In the genomic region with DNA sequence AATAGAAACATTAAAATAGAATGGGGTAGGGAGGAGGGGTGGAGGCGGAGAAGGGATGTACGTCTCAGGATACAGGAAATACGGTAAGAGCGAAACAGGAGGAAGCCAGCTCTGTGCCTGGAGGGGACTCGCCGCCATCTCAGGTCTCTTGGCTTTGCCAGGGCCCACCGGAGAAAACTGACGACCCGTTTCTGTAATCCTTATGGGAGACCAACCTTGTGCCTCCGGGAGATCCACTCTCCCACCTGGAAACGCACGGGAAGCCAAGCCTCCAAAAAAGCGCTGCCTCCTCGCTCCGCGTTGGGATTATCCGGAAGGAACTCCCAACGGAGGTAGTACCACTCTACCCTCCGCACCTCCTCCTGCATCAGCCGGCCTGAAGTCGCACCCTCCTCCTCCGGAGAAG, we compare ENCODE assay signal across 8 cellular contexts. TPM values are rescaled to one million over a fixed set of nuclear protein-coding genes. Genes with fewer than 3 reads are reported as not detected.
DNase-seq lines count a peak whose midpoint lies in the region; ATAC-seq and TF ChIP-seq lines count a peak whose summit lies in the region.

A gene with protein sequence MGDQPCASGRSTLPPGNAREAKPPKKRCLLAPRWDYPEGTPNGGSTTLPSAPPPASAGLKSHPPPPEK (plus strand): TSS at position 92 of the 406 bp plus-strand sequence. CDS start 111 bp downstream, at position 203.

- ATAC-seq in GM18505 (IDR thresholded peaks at IDR 0.05; ENCODE audit: unreplicated experiment) (peak; percentile 74), HG02981 (IDR thresholded peaks at IDR 0.05; ENCODE audit: unreplicated experiment) (peak; percentile 74)

- DNase-seq in AG04449 (ENCODE audit: low read depth, low spot score) = no peak
- peak; percentile 54 for DNase-seq in NCI-H460 (ENCODE audit: extremely low read depth, low read depth)
- peak; percentile 20 for DNase-seq in activated CD4-positive, alpha-beta memory T cell treated with anti-CD3 and anti-CD28 coated beads, Interleukin-2, amount 10 ng/mL, durations not matched to agents 7 days and 5 days
- DNase-seq in epidermal melanocyte (ENCODE audit: insufficient read length, low spot score) = peak; percentile 16
- peak in 1 of 2 experiments; percentile 43 for DNase-seq in mesothelial cell of epicardium (ENCODE audit: low spot score in 2 of 2, unreplicated experiment in 2 of 2)
- peak; percentile 16 for DNase-seq in stromal cell of bone marrow (ENCODE audit: low read depth)

- POLR2A ChIA-PET in AG04449 (lab: Yijun Ruan, JAX) = no interaction called here
- POLR2A ChIA-PET in activated CD4-positive, alpha-beta memory T cell treated with anti-CD3 and anti-CD28 coated beads, Interleukin-2, amount 10 ng/mL, durations not matched to agents 7 days and 5 days (lab: Charles Lee) = interaction anchor here (1.5 to 2.1 kb wide), 2 partner anchors 364 to 447 kb away, joined by 4 to 7 read pairs; no protein-coding TSS in a partner anchor

- H3K36me3 Mint-ChIP-seq in activated CD4-positive, alpha-beta memory T cell treated with anti-CD3 and anti-CD28 coated beads, Interleukin-2, amount 10 ng/mL, durations not matched to agents 7 days and 5 days (ENCODE audit: low read depth) = peaks cover 5% of the 10 kb centered on the region
- H3K36me3 Mint-ChIP-seq in mesothelial cell of epicardium = no peaks in the 10 kb centered on the region

- peak within 1 kb of the TSS; percentile 73 for H3K27ac Mint-ChIP-seq in activated CD4-positive, alpha-beta memory T cell treated with anti-CD3 and anti-CD28 coated beads, Interleukin-2, amount 10 ng/mL, durations not matched to agents 7 days and 5 days
- peak within 1 kb of the TSS; percentile 94 for H3K27ac Mint-ChIP-seq in mesothelial cell of epicardium

- no peaks in the 10 kb centered on the region for H3K27me3 Mint-ChIP-seq in activated CD4-positive, alpha-beta memory T cell treated with anti-CD3 and anti-CD28 coated beads, Interleukin-2, amount 10 ng/mL, durations not matched to agents 7 days and 5 days
- no peaks in the 10 kb centered on the region for H3K27me3 Mint-ChIP-seq in mesothelial cell of epicardium (ENCODE audit: low read depth)

- H3K4me3 Mint-ChIP-seq in activated CD4-positive, alpha-beta memory T cell treated with anti-CD3 and anti-CD28 coated beads, Interleukin-2, amount 10 ng/mL, durations not matched to agents 7 days and 5 days = peak within 1 kb of the TSS; percentile 83
- H3K4me3 Mint-ChIP-seq in mesothelial cell of epicardium = peak within 1 kb of the TSS; percentile 91

- H3K4me3 ChIP-seq in AG04449 (ENCODE audit: low read depth, low read length) = peak within 1 kb of the TSS; percentile 68

- CTCF ChIA-PET in AG04449 (lab: Yijun Ruan, JAX) = interaction anchor here (0.7 to 2.7 kb wide), 3 partner anchors 10 to 445 kb away, joined by 3 to 6 read pairs (median 4); no protein-coding TSS in a partner anchor
- CTCF ChIA-PET in activated CD4-positive, alpha-beta memory T cell treated with anti-CD3 and anti-CD28 coated beads, Interleukin-2, amount 10 ng/mL, durations not matched to agents 7 days and 5 days (lab: Charles Lee) = interaction anchor here (1.2 to 5.4 kb wide), 2 partner anchors 446 to 509 kb away, joined by 3 to 39 read pairs; no protein-coding TSS in a partner anchor

- peaks cover 33% of the 10 kb centered on the region for H3K4me1 Mint-ChIP-seq in activated CD4-positive, alpha-beta memory T cell treated with anti-CD3 and anti-CD28 coated beads, Interleukin-2, amount 10 ng/mL, durations not matched to agents 7 days and 5 days
- peaks cover 18% of the 10 kb centered on the region for H3K4me1 Mint-ChIP-seq in mesothelial cell of epicardium

- TF ChIP-seq CTCF in AG04449 (IDR thresholded peaks at IDR 0.05; ENCODE audit: insufficient read depth, low read length, missing control alignments) (no peak), mesothelial cell of epicardium (IDR thresholded peaks at IDR 0.05; ENCODE audit: unreplicated experiment) (no peak)

- H3K9me3 Mint-ChIP-seq in activated CD4-positive, alpha-beta memory T cell treated with anti-CD3 and anti-CD28 coated beads, Interleukin-2, amount 10 ng/mL, durations not matched to agents 7 days and 5 days = no peaks in the 10 kb centered on the region
- peaks cover 12% of the 10 kb centered on the region for H3K9me3 Mint-ChIP-seq in mesothelial cell of epicardium

- TF ChIP-seq POLR2A in GM18505 (IDR thresholded peaks at IDR 0.05; ENCODE audit: borderline replicate concordance, extremely low read depth, insufficient read depth, insufficient read length) = peak; percentile 56

RNA-seq across cellular contexts. Expression of the gene that starts here (rescaled TPM):
- 67.2 and 68.0 TPM in 2 replicates for total RNA-seq in NCI-H460 (2014; rRNA removed; shearing (Covaris generic))
- polyA plus RNA-seq in NCI-H460 (2014; cell fraction: nucleus; rRNA removed) = 6.0 and 6.4 TPM in 2 replicates
- total RNA-seq in activated CD4-positive, alpha-beta memory T cell treated with anti-CD3 and anti-CD28 coated beads, Interleukin-2, amount 10 ng/mL, durations not matched to agents 7 days and 5 days = 10 to 100 TPM; 29.2 to 32.7 TPM
- 47.1 to 48.4 TPM (median 47.9 TPM) in 3 replicates for total RNA-seq in mesothelial cell of epicardium
